ENCODE assay signal across 1 cellular context in the genomic region with DNA sequence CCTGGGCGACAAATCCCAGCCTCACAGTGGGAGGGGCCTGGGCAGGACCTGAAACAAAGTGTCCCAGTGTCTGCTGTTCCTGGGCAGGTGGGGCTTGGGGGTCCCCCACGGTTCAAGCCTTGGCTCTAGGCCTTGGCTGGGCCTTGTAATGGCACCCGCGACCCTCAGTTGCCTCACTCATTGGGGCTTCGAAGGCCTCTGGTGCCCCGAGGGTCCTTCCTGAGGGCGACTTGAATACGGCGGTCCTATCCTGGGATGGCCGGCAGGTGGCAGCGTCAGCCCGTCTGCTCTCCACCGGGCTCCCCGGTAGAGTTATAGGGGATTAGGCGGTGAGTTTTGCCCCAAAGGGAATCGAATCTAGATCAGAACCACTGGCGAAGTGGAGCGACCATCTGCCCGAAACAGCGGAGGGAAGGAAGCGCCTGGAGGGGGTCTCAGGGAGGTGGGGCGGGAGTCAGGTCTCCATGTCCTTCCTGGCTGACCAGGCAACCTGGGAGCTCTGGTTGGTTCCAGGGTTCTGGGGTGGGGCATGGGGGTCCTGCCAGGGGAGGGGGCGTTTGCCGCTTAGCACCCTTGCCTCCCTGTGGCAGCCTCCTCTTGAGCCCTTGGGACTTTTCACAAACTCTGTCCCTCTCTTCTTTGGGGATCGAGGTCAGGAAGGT.
A peak's percentile ranks its signal among the peaks of the same experiment; 100 is the strongest.
TF ChIP-seq lines count a peak whose summit lies in the region.

No MANE protein-coding gene starts in this region.

TF ChIP-seq in HCT116, 20 proteins besides CTCF, POLR2A, EP300 and RAD21:
- TF ChIP-seq EZH2 (IDR thresholded peaks at IDR 0.05) (no peak), YY1 (IDR thresholded peaks at IDR 0.05; ENCODE audit: extremely low read depth, insufficient replicate concordance, low read depth, low read length) (peak; percentile 4)
